8 cellular contexts compared by ENCODE assay signal in genomic region chr12:12812605-12813119, GRCh38. TPM values are rescaled to one million over a fixed set of nuclear protein-coding genes. Genes with fewer than 3 reads are reported as not detected.
DNase-seq lines count a peak whose midpoint lies in the region; ATAC-seq and TF ChIP-seq lines count a peak whose summit lies in the region.

No MANE protein-coding gene starts in this region.

- H3K4me1 Mint-ChIP-seq in endothelial cell (ENCODE audit: unreplicated experiment) = peaks cover 29% of the 10 kb centered on the region

- BruUV-seq in PC-9 (replicated peaks; lab: Mats Ljungman, UMichigan) = no TSS peak

- CTCF ChIA-PET in PC-9 (lab: Charles Lee) = interaction anchor here (0.6 to 2.7 kb wide), 20 partner anchors 10 to 212 kb away, joined by 3 to 19 read pairs (median 4); partner anchors contain the start of gene GPRC5A

- intact Hi-C loops in PC-9 (cut with micrococcal nuclease; ENCODE audit: unreplicated experiment) = loop anchor here (1.0 to 2.0 kb wide), 7 partner anchors 23 to 286 kb away; no protein-coding TSS in a partner anchor
- intact Hi-C loops in psoas muscle (cut with DNase I) = loop anchor here in 1 of 2 donors (10.0 kb wide), 1 partner anchor 668 kb away; no protein-coding TSS in a partner anchor

- POLR2A ChIA-PET in PC-9 (lab: Charles Lee; ENCODE audit: unreplicated experiment) = interaction anchor here (0.6 to 1.1 kb wide), 7 partner anchors 33 to 436 kb away, joined by 3 to 9 read pairs (median 6); partner anchors contain the start of gene GPRC5A

- H3K79me2 ChIP-seq in PC-9 (ENCODE audit: low read depth) = peaks cover 45% of the 10 kb centered on the region

- H3K4me3 Mint-ChIP-seq in endothelial cell (ENCODE audit: unreplicated experiment) = peak overlapping the region; percentile 95

- no peaks in the 10 kb centered on the region for H4K20me1 ChIP-seq in PC-9 (ENCODE audit: insufficient read depth)

- peaks cover 36% of the 10 kb centered on the region for H3K36me3 ChIP-seq in PC-9 (ENCODE audit: low read depth)
- peaks cover 5 to 22% of the 10 kb centered on the region in 2 donors for H3K36me3 ChIP-seq in psoas muscle (ENCODE audit: insufficient read depth in 1 of 2, low read depth in 1 of 2)

- 0 out of 2 replicates have a peak overlapping the region, but pooled peaks have one; percentile 18 for H2AFZ ChIP-seq in PC-9

- H3K4me3 ChIP-seq in PC-9 (peak overlapping the region; percentile 67; the same call in 1 of the 2 replicates), psoas muscle (peak overlapping the region; percentile 78)

- H3K27ac Mint-ChIP-seq in endothelial cell (ENCODE audit: unreplicated experiment) = peak overlapping the region; percentile 80

- H3K27ac ChIP-seq in PC-9 (peak overlapping the region; percentile 81), psoas muscle (peak overlapping the region; percentile 77)

- TF ChIP-seq CTCF in PC-9 (conservative IDR thresholded peaks at IDR 0.05) (no peak), endothelial cell (IDR thresholded peaks at IDR 0.05; ENCODE audit: unreplicated experiment) (no peak), psoas muscle (IDR thresholded peaks at IDR 0.05) (no peak)

- peaks cover 32% of the 10 kb centered on the region for H3F3A ChIP-seq in PC-9 (ENCODE audit: insufficient read depth, low read depth)

- no peaks in the 10 kb centered on the region for H3K9me2 ChIP-seq in PC-9 (ENCODE audit: insufficient read depth)

- H3K4me1 ChIP-seq in PC-9 (replicated peaks; ENCODE audit: insufficient read depth) (peaks cover 64% of the 10 kb centered on the region), psoas muscle (peaks cover 32% of the 10 kb centered on the region)

- H3K9me3 ChIP-seq in PC-9 (ENCODE audit: insufficient read depth, low read depth) = no peaks in the 10 kb centered on the region
- H3K9me3 ChIP-seq in psoas muscle = no peaks in the 10 kb centered on the region

- no peaks in the 10 kb centered on the region for H3K9me3 Mint-ChIP-seq in endothelial cell (ENCODE audit: unreplicated experiment)

- no peaks in the 10 kb centered on the region for H3K27me3 ChIP-seq in PC-9 (ENCODE audit: insufficient read depth, low read depth)
- no peaks in the 10 kb centered on the region for H3K27me3 ChIP-seq in psoas muscle (ENCODE audit: insufficient read depth in 3 of 3, low read length in 2 of 3)

- H3K36me3 Mint-ChIP-seq in endothelial cell (ENCODE audit: low read depth, unreplicated experiment) = peaks cover 7% of the 10 kb centered on the region

- peak overlapping the region; percentile 90 for H3K4me2 ChIP-seq in PC-9

- H3K27me3 Mint-ChIP-seq in endothelial cell (ENCODE audit: unreplicated experiment) = peaks cover 2% of the 10 kb centered on the region

- WGBS in psoas muscle, 3 donors = 68 to 76% (median 75%) methylated on average over 14 of the region's 14 CpGs

- ATAC-seq in GM18502 (IDR thresholded peaks at IDR 0.05; ENCODE audit: poor library complexity, unreplicated experiment) = peak; percentile 1
- ATAC-seq in psoas muscle = no peak
- no peak for ATAC-seq in HG03175 (IDR thresholded peaks at IDR 0.05; ENCODE audit: unreplicated experiment)
- no peak for ATAC-seq in GM21390 (IDR thresholded peaks at IDR 0.05; ENCODE audit: unreplicated experiment)

- no peak for DNase-seq in PC-9
- no peak for DNase-seq in endothelial cell (ENCODE audit: low spot score)
- no peak for DNase-seq in psoas muscle
- no peak for DNase-seq in DMS53 treated with DMSO at 0.1 percent for 48 hours (lab: John Stamatoyannopoulos, UW; ENCODE audit: unreplicated experiment)
- no peak for DNase-seq in AG20443 (ENCODE audit: low spot score)

RNA-seq across cellular contexts. Expression of gene DDX47, which starts 0.5 kb away (rescaled TPM):
- total RNA-seq in PC-9 (2021) (192 and 196 TPM in 2 replicates), endothelial cell (ENCODE audit: unreplicated experiment) (45.1 TPM), psoas muscle (10 to 100 TPM; 39.6 to 51.4 (median 45.7) TPM)
- 10 to 100 TPM; 44.5 to 69.5 (median 65.4) TPM for polyA plus RNA-seq in psoas muscle

RNA-seq across cellular contexts. Expression of gene APOLD1, which starts 27.2 kb away (rescaled TPM):
- total RNA-seq in PC-9 (2021) = 23.3 and 24.9 TPM in 2 replicates
- total RNA-seq in endothelial cell (ENCODE audit: unreplicated experiment) = 5.2 TPM
- 10 to 100 TPM in 3 of 4 donors, 1 to 10 TPM in 1; 6.1 to 22.6 (median 15.3) TPM for total RNA-seq in psoas muscle
- 10 to 100 TPM; 13.9 to 19.8 (median 17.0) TPM for polyA plus RNA-seq in psoas muscle
